ENCODE assay signal across 18 cellular contexts in genomic region chr4:5980436-5981155, GRCh38. TPM values are rescaled to one million over a fixed set of nuclear protein-coding genes. Genes with fewer than 3 reads are reported as not detected.
DNase-seq lines count a peak whose midpoint lies in the region; ATAC-seq and TF ChIP-seq lines count a peak whose summit lies in the region.
"Had no signal": no experiment of that assay in that cellular context is flagged by ENCODE, and none has a peak within 500 bp of the region (broad histone marks: within the 10 kb centered on the region; RNA-seq: fewer than 3 reads in every experiment).

No MANE protein-coding gene starts in this region.

- 64% methylated on average over 3 of the region's 3 CpGs for WGBS in smooth muscle cell (ENCODE audit: low lambda C conversion rate)

- H2AFZ ChIP-seq in Karpas-422 (ENCODE audit: low read length) (no peak overlapping the region), smooth muscle cell (ENCODE audit: low read depth) (no peak overlapping the region)
- H2AFZ ChIP-seq: neural progenitor cell had no signal

- H3K79me2 ChIP-seq in Karpas-422 (ENCODE audit: low read length) = no peaks in the 10 kb centered on the region
- H3K79me2 ChIP-seq in smooth muscle cell (ENCODE audit: low read depth) = no peaks in the 10 kb centered on the region

- H3K27ac Mint-ChIP-seq in brain = peak overlapping the region in 4 of 5 experiments; percentile 34 to 90 (median 51)
- H3K27ac Mint-ChIP-seq: activated CD4-positive, alpha-beta T cell treated with anti-CD3 and anti-CD28 coated beads for 36 hours; neural progenitor cell had no signal

- peaks cover 4% of the 10 kb centered on the region for H3K27me3 Mint-ChIP-seq in brain

- H3K27me3 ChIP-seq in Karpas-422 (ENCODE audit: low read length) = peaks cover 6% of the 10 kb centered on the region
- H3K27me3 ChIP-seq in smooth muscle cell (ENCODE audit: low read depth) = peaks cover 27% of the 10 kb centered on the region
- H3K27me3 ChIP-seq: ascending aorta, SJCRH30 had no signal

- H4K20me1 ChIP-seq in Karpas-422 (ENCODE audit: insufficient read depth, low read depth, low read length) = no peaks in the 10 kb centered on the region
- no peaks in the 10 kb centered on the region for H4K20me1 ChIP-seq in smooth muscle cell (ENCODE audit: low read depth)

- no peaks in the 10 kb centered on the region for H3F3A ChIP-seq in smooth muscle cell (ENCODE audit: low read depth)

- TF ChIP-seq CTCF in brain (conservative IDR thresholded peaks at IDR 0.05) (peak in 1 of 2 experiments; percentile 23), smooth muscle cell (IDR thresholded peaks at IDR 0.05; ENCODE audit: borderline replicate concordance, insufficient read depth, poor library complexity, severe bottlenecking) (no peak)

- DNase-seq in NCI-H2171 treated with DMSO at 0.1 percent for 48 hours (lab: John Stamatoyannopoulos, UW) (peak; percentile 32), NCI-H2171 (lab: John Stamatoyannopoulos, UW) (no peak), Karpas-422 (no peak), myocyte (ENCODE audit: low read depth) (peak; percentile 24), smooth muscle cell (lab: John Stamatoyannopoulos, UW; ENCODE audit: unreplicated experiment) (no peak), retina (no peak)
- DNase-seq: activated naive CD4-positive, alpha-beta T cell; cortex of kidney; GDM1; T1000 had no signal

- no peaks in the 10 kb centered on the region for H3K9me2 ChIP-seq in Karpas-422 (replicated peaks; ENCODE audit: insufficient read depth, low read length)

- ATAC-seq in GM18511 (IDR thresholded peaks at IDR 0.05; ENCODE audit: unreplicated experiment) = no peak
- ATAC-seq: activated CD4-positive, alpha-beta T cell treated with anti-CD3 and anti-CD28 coated beads for 36 hours had no signal

- no peak overlapping the region for H3K9ac ChIP-seq in Karpas-422 (ENCODE audit: low read length)
- H3K9ac ChIP-seq in smooth muscle cell (ENCODE audit: low read depth) = no peak overlapping the region
- H3K9ac ChIP-seq: neural progenitor cell had no signal

- H3K36me3 Mint-ChIP-seq in brain = no peaks in the 10 kb centered on the region
- H3K36me3 Mint-ChIP-seq: neural progenitor cell had no signal

- H3K4me2 ChIP-seq in Karpas-422 (ENCODE audit: low read depth, low read length, poor library complexity, severe bottlenecking) (peak overlapping the region; percentile 34), smooth muscle cell (no peak overlapping the region)
- H3K4me2 ChIP-seq: neural progenitor cell had no signal

- no peak overlapping the region for H3K27ac ChIP-seq in Karpas-422 (ENCODE audit: low read length)
- H3K27ac ChIP-seq in smooth muscle cell (ENCODE audit: low read depth) = no peak overlapping the region
- H3K27ac ChIP-seq: ascending aorta, neural progenitor cell, SJCRH30 had no signal

- H3K4me1 ChIP-seq in Karpas-422 (ENCODE audit: low read length) (peaks cover 56% of the 10 kb centered on the region), smooth muscle cell (ENCODE audit: low read depth) (no peaks in the 10 kb centered on the region)
- H3K4me1 ChIP-seq: ascending aorta, neural progenitor cell, SJCRH30 had no signal

- peak overlapping the region in 3 of 5 experiments; percentile 28 to 56 (median 52) for H3K4me3 Mint-ChIP-seq in brain
- H3K4me3 Mint-ChIP-seq: activated CD4-positive, alpha-beta T cell treated with anti-CD3 and anti-CD28 coated beads for 36 hours; neural progenitor cell had no signal

- H3K36me3 ChIP-seq in Karpas-422 (ENCODE audit: insufficient read depth, low read length) = no peaks in the 10 kb centered on the region; the same call in 1 of the 2 replicates
- no peaks in the 10 kb centered on the region for H3K36me3 ChIP-seq in smooth muscle cell (ENCODE audit: low read depth)
- H3K36me3 ChIP-seq: ascending aorta, neural progenitor cell, SJCRH30 had no signal

- H3K4me3 ChIP-seq in Karpas-422 (ENCODE audit: low read length) (no peak overlapping the region), smooth muscle cell (no peak overlapping the region)
- H3K4me3 ChIP-seq: ascending aorta, neural progenitor cell, SJCRH30 had no signal

- peaks cover 14 to 22% (median 16%) of the 10 kb centered on the region in 5 experiments for H3K9me3 Mint-ChIP-seq in brain

- H3K9me3 ChIP-seq in Karpas-422 (ENCODE audit: low read length) (peaks cover 17% of the 10 kb centered on the region), smooth muscle cell (replicated peaks; ENCODE audit: low read depth) (peaks cover 7% of the 10 kb centered on the region)
- H3K9me3 ChIP-seq: SJCRH30 had no signal

- peaks cover 19% of the 10 kb centered on the region for H3K4me1 Mint-ChIP-seq in brain
- H3K4me1 Mint-ChIP-seq: activated CD4-positive, alpha-beta T cell treated with anti-CD3 and anti-CD28 coated beads for 36 hours; neural progenitor cell had no signal

RNA-seq across cellular contexts. Expression of gene C4orf50, which starts 37.6 kb away (rescaled TPM):
- 0.19 and 0.32 TPM in 2 replicates for total RNA-seq in Karpas-422 (2014; rRNA removed; shearing (Covaris generic); ENCODE audit: low replicate concordance)
- polyA plus RNA-seq in brain (ENCODE audit: insufficient read depth, low read depth, low replicate concordance) (1.0 TPM), smooth muscle cell (not detected in 2 replicates)
- total RNA-seq in myocyte (0.05 TPM in 2 replicates), smooth muscle cell (0.04 TPM in 1 of 2 replicates, not detected in the other)
- 0.03 TPM for polyA plus RNA-seq in myocyte (2012)
- total RNA-seq: ascending aorta, glomerular endothelial cell, mammary epithelial cell, SJCRH30 had no signal
- polyA plus RNA-seq: mammary epithelial cell had no signal

Comparison
In these comparisons a context has a peak if more than half of its experiments do, and no peak if none do; other contexts are left out.
1. DNase-seq: peak in NCI-H2171 treated with DMSO at 0.1 percent for 48 hours (single experiment) and myocyte (single experiment); none in NCI-H2171 (single experiment), Karpas-422 (single experiment), smooth muscle cell (single experiment) and retina (single experiment).